ENCODE assay signal across 1 cellular context in genomic region chr20:62030357-62030756, GRCh38.
TF ChIP-seq lines count a peak whose summit lies in the region.

No MANE protein-coding gene starts in this region.

TF ChIP-seq in GM12878, 131 proteins besides CTCF, POLR2A, EP300 and RAD21:
- no peak for TF ChIP-seq HDGF (IDR thresholded peaks at IDR 0.05)
- TF ChIP-seq PML (IDR thresholded peaks at IDR 0.05; ENCODE audit: low read length) = no peak
- TF ChIP-seq GABPA (IDR thresholded peaks at IDR 0.05; ENCODE audit: low read depth) = no peak
- TF ChIP-seq MAX (IDR thresholded peaks at IDR 0.05; ENCODE audit: low read depth, low read length) = no peak
- TF ChIP-seq STAT3 (IDR thresholded peaks at IDR 0.05; ENCODE audit: low read depth, low read length) = no peak
- TF ChIP-seq PAX8 (IDR thresholded peaks at IDR 0.05) = no peak
- TF ChIP-seq HSF1 (IDR thresholded peaks at IDR 0.05; ENCODE audit: low read depth, low read length) = no peak
- TF ChIP-seq CREM (IDR thresholded peaks at IDR 0.05; ENCODE audit: low read depth) = no peak
- TF ChIP-seq MYB (IDR thresholded peaks at IDR 0.05; ENCODE audit: borderline replicate concordance, low read depth, low read length) = no peak
- no peak for TF ChIP-seq NR2C2 (IDR thresholded peaks at IDR 0.05; ENCODE audit: borderline replicate concordance, control insufficient read depth, insufficient read length, low read depth)
TF ChIP-seq in GM12878: peak in this region for 0.
